22 cellular contexts compared by ENCODE assay signal in the genomic region with DNA sequence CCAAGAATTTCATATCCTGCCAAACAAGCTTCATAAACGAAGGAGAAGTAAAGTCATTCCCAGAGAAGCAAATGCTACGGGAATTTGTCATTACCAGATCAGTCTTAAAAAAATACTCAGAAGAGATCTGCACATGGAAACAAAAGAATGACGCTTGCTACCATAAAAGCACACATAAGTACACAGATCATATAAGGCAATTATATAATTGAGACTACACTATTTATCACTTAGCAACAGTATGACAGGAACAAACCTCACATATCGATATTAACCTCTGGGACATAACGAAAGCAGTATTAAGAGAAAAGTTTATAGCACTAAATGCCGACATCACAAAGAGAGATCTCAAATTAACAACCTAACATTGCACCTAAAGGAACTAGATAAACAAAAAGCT.
A peak's percentile ranks its signal among the peaks of the same experiment; 100 is the strongest.
DNase-seq lines count a peak whose midpoint lies in the region; ATAC-seq, FAIRE-seq and TF ChIP-seq lines count a peak whose summit lies in the region.
"Had no signal": no experiment of that assay in that cellular context is flagged by ENCODE, and none has a peak within 500 bp of the region (broad histone marks: within the 10 kb centered on the region; RNA-seq: fewer than 3 reads in every experiment).

No MANE protein-coding gene starts in this region.

- H3K27me3 Mint-ChIP-seq in astrocyte (ENCODE audit: low read depth, unreplicated experiment), result no peaks in the 10 kb centered on the region
- H3K27me3 Mint-ChIP-seq: CD4-positive, alpha-beta T cell had no signal

- H3K27me3 ChIP-seq in astrocyte (ENCODE audit: insufficient read depth, low read length), result no peaks in the 10 kb centered on the region
- H3K27me3 ChIP-seq: BLaER1 treated with 17β-estradiol and CSF1 and Interleukin-3, amounts not matched to agents 10 nM and 100 nM had no signal

- no peaks in the 10 kb centered on the region for H3K4me1 ChIP-seq in astrocyte (ENCODE audit: insufficient read depth, low read length)
- H3K4me1 ChIP-seq in mucosa of descending colon (ENCODE audit: low read depth), result no peaks in the 10 kb centered on the region
- H3K4me1 ChIP-seq: A549; BLaER1 treated with 17β-estradiol and CSF1 and Interleukin-3, amounts not matched to agents 10 nM and 100 nM had no signal

- no peak overlapping the region for H3K4me2 ChIP-seq in astrocyte (ENCODE audit: low read length)
- H3K4me2 ChIP-seq: A549; BLaER1 treated with 17β-estradiol and CSF1 and Interleukin-3, amounts not matched to agents 10 nM and 100 nM had no signal

- no peaks in the 10 kb centered on the region for H3K9me3 ChIP-seq in astrocyte (ENCODE audit: insufficient read depth, low read depth, low read length)
- H3K9me3 ChIP-seq in mucosa of descending colon, result peaks cover 8% of the 10 kb centered on the region
- H3K9me3 ChIP-seq: A549 had no signal

- H3K9ac ChIP-seq in astrocyte (ENCODE audit: low read length), result no peak overlapping the region
- H3K9ac ChIP-seq: BLaER1 treated with 17β-estradiol and CSF1 and Interleukin-3, amounts not matched to agents 10 nM and 100 nM had no signal

- no peak overlapping the region for H2AFZ ChIP-seq in astrocyte (ENCODE audit: low read depth, low read length)

- H3K9me3 Mint-ChIP-seq in astrocyte (ENCODE audit: unreplicated experiment), result no peaks in the 10 kb centered on the region
- H3K9me3 Mint-ChIP-seq: CD4-positive, alpha-beta T cell had no signal

- H4K20me1 ChIP-seq in astrocyte (ENCODE audit: insufficient read depth, low read length), result no peaks in the 10 kb centered on the region
- H4K20me1 ChIP-seq: BLaER1 treated with 17β-estradiol and CSF1 and Interleukin-3, amounts not matched to agents 10 nM and 100 nM had no signal

- peaks cover 2% of the 10 kb centered on the region for H3K4me1 Mint-ChIP-seq in astrocyte (ENCODE audit: low read depth, unreplicated experiment)
- H3K4me1 Mint-ChIP-seq: B cell had no signal

- ATAC-seq in mucosa of descending colon (peak; percentile 95), SK-N-SH treated with all-trans-retinoic acid at 6 μM for 48 hours (no peak)
- ATAC-seq: A549; CD8-positive, alpha-beta T cell; GM12878 had no signal

- TF ChIP-seq CTCF in astrocyte (IDR thresholded peaks at IDR 0.05; ENCODE audit: insufficient read depth, low read depth, low read length) (no peak), mucosa of descending colon (IDR thresholded peaks at IDR 0.05) (no peak)

- peak; percentile 56 for FAIRE-seq in astrocyte (lab: Jason Lieb, UNC)
- FAIRE-seq: A549, D721Med, GM12878, GM12892, GM18507 had no signal

- H3K27ac Mint-ChIP-seq in astrocyte (ENCODE audit: unreplicated experiment), result no peak overlapping the region
- H3K27ac Mint-ChIP-seq: B cell; CD4-positive, alpha-beta T cell; CD8-positive, alpha-beta T cell had no signal

- intact Hi-C loops in mucosa of descending colon (cut with DNase I, micrococcal nuclease), result no loop called here

- H3K4me3 ChIP-seq in astrocyte (ENCODE audit: insufficient read depth, low read depth, low read length) (no peak overlapping the region), mucosa of descending colon (no peak overlapping the region)
- H3K4me3 ChIP-seq: A549; BLaER1 treated with 17β-estradiol and CSF1 and Interleukin-3, amounts not matched to agents 10 nM and 100 nM; GM12878 had no signal

- no peak overlapping the region for H3K4me3 Mint-ChIP-seq in astrocyte (ENCODE audit: unreplicated experiment)
- H3K4me3 Mint-ChIP-seq: B cell; CD4-positive, alpha-beta T cell; CD8-positive, alpha-beta T cell had no signal

- DNase-seq in astrocyte (ENCODE audit: low read depth) (no peak), mucosa of descending colon (no peak), DMS79 (lab: John Stamatoyannopoulos, UW) (no peak)
- DNase-seq in stimulated activated CD4-positive, alpha-beta T cell treated with anti-CD3 and anti-CD28 coated beads, Interleukin-15, amount 100 ng/mL, for 24 hours, result no peak
- DNase-seq: 8988T; AML-193; Caco-2; Calu3; CD4-positive, alpha-beta T cell; CD8-positive, alpha-beta T cell; DND-41; EL; GDM1 had no signal

- H3K36me3 Mint-ChIP-seq in astrocyte (ENCODE audit: low read depth, unreplicated experiment), result no peaks in the 10 kb centered on the region
- H3K36me3 Mint-ChIP-seq: CD8-positive, alpha-beta T cell had no signal

- peaks cover 9% of the 10 kb centered on the region for H3K79me2 ChIP-seq in astrocyte (ENCODE audit: insufficient read depth, low read length)

- H3K36me3 ChIP-seq in astrocyte (ENCODE audit: insufficient read depth, low read length) (no peaks in the 10 kb centered on the region), mucosa of descending colon (ENCODE audit: low read depth) (no peaks in the 10 kb centered on the region)
- H3K36me3 ChIP-seq: BLaER1 treated with 17β-estradiol and CSF1 and Interleukin-3, amounts not matched to agents 10 nM and 100 nM had no signal

- no peak overlapping the region for H3K27ac ChIP-seq in astrocyte (ENCODE audit: low read depth, low read length)
- H3K27ac ChIP-seq: A549; BLaER1 treated with 17β-estradiol and CSF1 and Interleukin-3, amounts not matched to agents 10 nM and 100 nM; C4-2B had no signal

TF ChIP-seq in SK-N-SH treated with all-trans-retinoic acid at 6 μM for 48 hours, 23 proteins besides CTCF, POLR2A, EP300 and RAD21:
- TF ChIP-seq ZFP30 (CRISPR knock-in tag; IDR thresholded peaks at IDR 0.05), result no peak
- no peak for TF ChIP-seq RARB (CRISPR knock-in tag; IDR thresholded peaks at IDR 0.05)
- TF ChIP-seq OSR1 (CRISPR knock-in tag; IDR thresholded peaks at IDR 0.05), result no peak
- TF ChIP-seq, protein P1, sequence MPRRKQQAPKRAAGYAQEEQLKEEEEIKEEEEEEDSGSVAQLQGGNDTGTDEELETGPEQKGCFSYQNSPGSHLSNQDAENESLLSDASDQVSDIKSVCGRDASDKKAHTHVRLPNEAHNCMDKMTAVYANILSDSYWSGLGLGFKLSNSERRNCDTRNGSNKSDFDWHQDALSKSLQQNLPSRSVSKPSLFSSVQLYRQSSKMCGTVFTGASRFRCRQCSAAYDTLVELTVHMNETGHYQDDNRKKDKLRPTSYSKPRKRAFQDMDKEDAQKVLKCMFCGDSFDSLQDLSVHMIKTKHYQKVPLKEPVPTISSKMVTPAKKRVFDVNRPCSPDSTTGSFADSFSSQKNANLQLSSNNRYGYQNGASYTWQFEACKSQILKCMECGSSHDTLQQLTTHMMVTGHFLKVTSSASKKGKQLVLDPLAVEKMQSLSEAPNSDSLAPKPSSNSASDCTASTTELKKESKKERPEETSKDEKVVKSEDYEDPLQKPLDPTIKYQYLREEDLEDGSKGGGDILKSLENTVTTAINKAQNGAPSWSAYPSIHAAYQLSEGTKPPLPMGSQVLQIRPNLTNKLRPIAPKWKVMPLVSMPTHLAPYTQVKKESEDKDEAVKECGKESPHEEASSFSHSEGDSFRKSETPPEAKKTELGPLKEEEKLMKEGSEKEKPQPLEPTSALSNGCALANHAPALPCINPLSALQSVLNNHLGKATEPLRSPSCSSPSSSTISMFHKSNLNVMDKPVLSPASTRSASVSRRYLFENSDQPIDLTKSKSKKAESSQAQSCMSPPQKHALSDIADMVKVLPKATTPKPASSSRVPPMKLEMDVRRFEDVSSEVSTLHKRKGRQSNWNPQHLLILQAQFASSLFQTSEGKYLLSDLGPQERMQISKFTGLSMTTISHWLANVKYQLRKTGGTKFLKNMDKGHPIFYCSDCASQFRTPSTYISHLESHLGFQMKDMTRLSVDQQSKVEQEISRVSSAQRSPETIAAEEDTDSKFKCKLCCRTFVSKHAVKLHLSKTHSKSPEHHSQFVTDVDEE (CRISPR knock-in tag; IDR thresholded peaks at IDR 0.05), result no peak
- TF ChIP-seq, protein P2, sequence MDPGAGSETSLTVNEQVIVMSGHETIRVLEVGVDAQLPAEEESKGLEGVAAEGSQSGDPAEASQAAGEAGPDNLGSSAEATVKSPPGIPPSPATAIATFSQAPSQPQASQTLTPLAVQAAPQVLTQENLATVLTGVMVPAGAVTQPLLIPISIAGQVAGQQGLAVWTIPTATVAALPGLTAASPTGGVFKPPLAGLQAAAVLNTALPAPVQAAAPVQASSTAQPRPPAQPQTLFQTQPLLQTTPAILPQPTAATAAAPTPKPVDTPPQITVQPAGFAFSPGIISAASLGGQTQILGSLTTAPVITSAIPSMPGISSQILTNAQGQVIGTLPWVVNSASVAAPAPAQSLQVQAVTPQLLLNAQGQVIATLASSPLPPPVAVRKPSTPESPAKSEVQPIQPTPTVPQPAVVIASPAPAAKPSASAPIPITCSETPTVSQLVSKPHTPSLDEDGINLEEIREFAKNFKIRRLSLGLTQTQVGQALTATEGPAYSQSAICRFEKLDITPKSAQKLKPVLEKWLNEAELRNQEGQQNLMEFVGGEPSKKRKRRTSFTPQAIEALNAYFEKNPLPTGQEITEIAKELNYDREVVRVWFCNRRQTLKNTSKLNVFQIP (CRISPR knock-in tag; IDR thresholded peaks at IDR 0.05; ENCODE audit: borderline replicate concordance, low read depth), result no peak
- TF ChIP-seq TOX (CRISPR knock-in tag; IDR thresholded peaks at IDR 0.05; ENCODE audit: borderline replicate concordance), result no peak
- no peak for TF ChIP-seq ARNTL (CRISPR knock-in tag; IDR thresholded peaks at IDR 0.05; ENCODE audit: borderline replicate concordance, low read depth)
